ENCODE assay signal across 8 cellular contexts in the genomic region with DNA sequence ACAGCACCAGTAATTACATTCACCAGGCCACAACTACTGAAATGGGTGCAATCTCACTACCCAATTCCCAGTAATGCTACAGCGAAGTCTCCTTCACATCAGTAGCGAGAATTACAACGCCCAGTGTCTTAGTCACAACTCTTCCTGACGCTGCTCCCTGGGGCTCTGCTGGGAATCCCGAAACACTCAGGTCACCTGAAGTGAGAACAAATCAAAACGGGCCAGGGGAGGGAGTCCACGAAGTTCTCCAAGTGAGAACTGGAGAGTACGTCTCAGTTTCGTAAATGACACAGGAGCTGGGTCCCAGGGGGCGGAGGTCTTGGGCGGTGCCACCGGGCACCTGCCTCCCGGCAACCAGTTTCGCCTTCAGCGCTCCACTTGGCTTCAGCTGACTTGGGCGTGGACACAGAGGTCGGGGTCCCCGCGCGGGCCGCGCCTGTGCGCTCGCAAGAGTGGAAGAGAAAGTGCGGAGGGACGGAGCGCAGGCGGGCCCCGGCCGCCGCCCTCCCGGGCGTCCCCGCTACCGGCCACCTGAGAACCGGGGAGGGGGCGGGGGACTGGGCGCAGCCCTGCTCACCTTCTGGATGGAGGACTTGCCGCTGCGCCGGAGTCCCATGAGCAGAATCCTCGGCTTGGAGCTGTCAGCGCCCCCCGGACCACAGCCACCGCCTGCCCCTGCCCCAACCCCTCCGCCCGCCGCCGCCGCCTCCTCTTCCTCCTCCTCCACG.
DNase-seq lines count a peak whose midpoint lies in the region; ATAC-seq and TF ChIP-seq lines count a peak whose summit lies in the region.

No MANE protein-coding gene starts in this region.

- no peaks in the 10 kb centered on the region for H3K27me3 Mint-ChIP-seq in central memory CD8-positive, alpha-beta T cell

- no peak for TF ChIP-seq CTCF in KMS-11 (conservative IDR thresholded peaks at IDR 0.05; ENCODE audit: low read depth, low read length)
- TF ChIP-seq CTCF in VCaP (conservative IDR thresholded peaks at IDR 0.05) = no peak

- peaks cover 11% of the 10 kb centered on the region; the same call in 1 of the 2 replicates for H3K79me2 ChIP-seq in KMS-11 (ENCODE audit: insufficient read depth, low read depth)

- peak overlapping the region; percentile 43; the same call in 1 of the 2 replicates for H2AFZ ChIP-seq in KMS-11 (ENCODE audit: low read depth)

- ATAC-seq in GM21786 (IDR thresholded peaks at IDR 0.05; ENCODE audit: unreplicated experiment) = peak; percentile 37
- peak; percentile 11 for ATAC-seq in central memory CD8-positive, alpha-beta T cell (replicated peaks; ENCODE audit: extremely low read depth, poor library complexity, severe bottlenecking)

- H3K9me3 Mint-ChIP-seq in central memory CD8-positive, alpha-beta T cell = no peaks in the 10 kb centered on the region

- H3K4me3 Mint-ChIP-seq in central memory CD8-positive, alpha-beta T cell = peak overlapping the region; percentile 90

- H3K27me3 ChIP-seq in KMS-11 (ENCODE audit: insufficient read depth, low read depth) = no peaks in the 10 kb centered on the region

- DNase-seq in ELF-1 (ENCODE audit: low read depth, low spot score) = peak; percentile 50
- peak in 1 of 2 donors; percentile 12 for DNase-seq in central memory CD8-positive, alpha-beta T cell (ENCODE audit: low spot score in 2 of 2)
- DNase-seq in kidney glomerular epithelial cell (lab: John Stamatoyannopoulos, UW) = peak; percentile 73
- peak; percentile 15 to 16 for DNase-seq in stimulated activated CD4-positive, alpha-beta T cell treated with anti-CD3 and anti-CD28 coated beads, Interleukin-15, amount 100 ng/mL, for 1 hour (ENCODE audit: low read depth in 1 of 2, low spot score in 1 of 2)
- DNase-seq in middle frontal gyrus (ENCODE audit: extremely low spot score, low spot score) = no peak

- H3K27ac Mint-ChIP-seq in central memory CD8-positive, alpha-beta T cell (ENCODE audit: low read depth) = peak overlapping the region; percentile 91

- H3K9ac ChIP-seq in KMS-11 = peak overlapping the region; percentile 26; the same call in 1 of the 2 replicates

- H3K4me1 ChIP-seq in KMS-11 (ENCODE audit: low read depth, poor library complexity, severe bottlenecking) = peaks cover 23% of the 10 kb centered on the region

- H3K4me1 Mint-ChIP-seq in central memory CD8-positive, alpha-beta T cell = peaks cover 34% of the 10 kb centered on the region

- H3K4me3 ChIP-seq in KMS-11 (IDR thresholded peaks at IDR 0.05; ENCODE audit: insufficient read depth, low read depth, low read length) = peak overlapping the region; percentile 76

- H4K20me1 ChIP-seq in KMS-11 (ENCODE audit: insufficient read depth) = no peaks in the 10 kb centered on the region

- peak overlapping the region; percentile 69 for H3K4me2 ChIP-seq in KMS-11

- no peaks in the 10 kb centered on the region for H3K36me3 ChIP-seq in KMS-11 (ENCODE audit: insufficient read depth)

- H3K27ac ChIP-seq in KMS-11 (peak overlapping the region; percentile 9; the same call in 1 of the 2 replicates), VCaP (peak overlapping the region; percentile 84)

- H3K36me3 Mint-ChIP-seq in central memory CD8-positive, alpha-beta T cell (ENCODE audit: insufficient read depth) = peaks cover 23% of the 10 kb centered on the region
